In genomic region chr2:164835302-164835701, GRCh38 we compare ENCODE assay signal across 15 cellular contexts. TPM values are rescaled to one million over a fixed set of nuclear protein-coding genes. Genes with fewer than 3 reads are reported as not detected.
"Had no signal": no experiment of that assay in that cellular context is flagged by ENCODE, and none has a peak within 500 bp of the region (broad histone marks: within the 10 kb centered on the region; RNA-seq: fewer than 3 reads in every experiment).

No MANE protein-coding gene starts in this region.

- H3K27ac Mint-ChIP-seq: activated CD4-positive, alpha-beta T cell treated with anti-CD3 and anti-CD28 coated beads, Interleukin-2, amount 10 ng/mL, durations not matched to agents 7 days and 5 days; activated T-helper 2 cell treated with anti-CD3 and anti-CD28 coated beads, Interferon-gamma antibody, Interleukin-2, Interleukin-4, amounts not matched to agents 10 μg/mL and 5 μg/mL and 100 μg/mL, durations not matched to agents 14 hours and 24 hours and 36 hours; nephron progenitor cell had no signal

- H3K4me1 ChIP-seq: colonic mucosa, testis had no signal

- DNase-seq: activated CD4-positive, alpha-beta T cell treated with anti-CD3 and anti-CD28 coated beads, Interleukin-2, amount 10 ng/mL, durations not matched to agents 7 days and 5 days; activated CD8-positive, alpha-beta memory T cell treated with anti-CD3 and anti-CD28 coated beads for 24 hours; activated naive CD4-positive, alpha-beta T cell treated with anti-CD3 and anti-CD28 coated beads, Interleukin-2, amount 50 U/mL, for 16 hours; adrenal gland; colonic mucosa; effector CD4-positive, alpha-beta T cell; foreskin keratinocyte; left colon; mesenchymal stem cell; nephron progenitor cell; sigmoid colon; stimulated activated CD4-positive, alpha-beta T cell treated with anti-CD3 and anti-CD28 coated beads, Interleukin-2, amount 100 ng/mL, for 24 hours; stimulated activated naive CD4-positive, alpha-beta T cell treated with Interleukin-2 at 50 U/mL for 16 hours; testis had no signal

- H3K4me3 Mint-ChIP-seq: activated CD4-positive, alpha-beta T cell treated with anti-CD3 and anti-CD28 coated beads, Interleukin-2, amount 10 ng/mL, durations not matched to agents 7 days and 5 days; nephron progenitor cell had no signal

- H3K4me3 ChIP-seq: colonic mucosa, sigmoid colon, testis had no signal

- H3K27ac ChIP-seq: adrenal gland, colonic mucosa, foreskin keratinocyte, testis had no signal

- H3K36me3 ChIP-seq: adrenal gland, colonic mucosa, sigmoid colon had no signal

- H3K27me3 ChIP-seq: adrenal gland, colonic mucosa, foreskin keratinocyte, sigmoid colon, testis had no signal

- H3K9me3 ChIP-seq: adrenal gland, colonic mucosa, sigmoid colon, testis had no signal

- ATAC-seq: foreskin keratinocyte, left colon had no signal

- H3K9me3 Mint-ChIP-seq: activated CD4-positive, alpha-beta T cell treated with anti-CD3 and anti-CD28 coated beads, Interleukin-2, amount 10 ng/mL, durations not matched to agents 7 days and 5 days; activated T-helper 2 cell treated with anti-CD3 and anti-CD28 coated beads, Interferon-gamma antibody, Interleukin-2, Interleukin-4, amounts not matched to agents 10 μg/mL and 5 μg/mL and 100 μg/mL, durations not matched to agents 14 hours and 24 hours and 36 hours; nephron progenitor cell had no signal

RNA-seq across cellular contexts. Expression of gene COBLL1, which starts 6.3 kb away (rescaled TPM):
- total RNA-seq: activated CD4-positive, alpha-beta T cell treated with anti-CD3 and anti-CD28 coated beads, Interleukin-2, amount 10 ng/mL, durations not matched to agents 7 days and 5 days had no signal
